In the genomic region with DNA sequence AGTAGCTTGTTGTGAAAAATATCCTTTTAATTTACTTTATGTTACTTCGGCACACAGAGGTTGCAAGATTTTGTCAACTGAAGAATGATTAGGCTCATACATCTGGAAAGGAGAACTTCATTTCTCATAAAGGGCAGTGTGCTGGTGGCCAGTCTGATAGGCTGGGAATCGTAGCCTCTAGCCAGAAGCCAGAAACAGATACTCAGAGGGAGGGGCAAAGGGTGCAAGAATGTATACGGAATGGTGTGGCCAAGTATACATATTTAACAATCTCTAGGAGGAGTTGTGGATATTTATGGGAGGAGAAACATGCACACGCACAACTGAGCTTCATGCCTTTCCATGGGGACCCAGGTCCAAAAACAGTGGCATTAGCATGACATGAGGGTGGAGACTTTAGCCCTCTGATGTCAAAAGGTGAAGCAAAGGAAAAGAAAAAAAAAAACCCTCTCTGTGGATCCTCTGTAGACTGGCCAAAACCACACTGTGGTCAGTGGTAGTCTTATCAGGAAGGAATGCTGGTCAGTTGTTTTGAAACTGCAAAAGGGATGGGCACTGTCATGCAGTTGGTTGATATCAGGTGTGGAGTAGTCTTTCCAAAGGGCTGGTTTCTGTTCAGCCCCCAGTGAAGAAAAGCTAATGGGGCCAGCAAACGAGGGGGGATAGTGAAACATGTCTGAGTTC, we compare ENCODE assay signal across 1 cellular context.
TF ChIP-seq lines count a peak whose summit lies in the region.

No MANE protein-coding gene starts in this region.

TF ChIP-seq in K562, 482 proteins besides CTCF, POLR2A, EP300 and RAD21 (continued from another document and continues in another):
- TF ChIP-seq CLOCK (CRISPR knock-in tag; IDR thresholded peaks at IDR 0.05; ENCODE audit: borderline replicate concordance) (no peak), ZNF75A (CRISPR knock-in tag; IDR thresholded peaks at IDR 0.05) (no peak), POU5F1 (IDR thresholded peaks at IDR 0.05; ENCODE audit: borderline replicate concordance, low read depth, low read length, partially characterized antibody) (no peak), TAL1 (IDR thresholded peaks at IDR 0.05) (peak; percentile 54), HDAC8 (tag; IDR thresholded peaks at IDR 0.05) (no peak), MCM7 (IDR thresholded peaks at IDR 0.05) (no peak), XRCC4 (IDR thresholded peaks at IDR 0.05; ENCODE audit: extremely low read depth, insufficient read depth, insufficient read length) (no peak), PBX2 (CRISPR knock-in tag; IDR thresholded peaks at IDR 0.05; ENCODE audit: low read depth) (no peak), PBX2 (tag; conservative IDR thresholded peaks at IDR 0.05; ENCODE audit: low read depth) (no peak), CBX8 (IDR thresholded peaks at IDR 0.05; ENCODE audit: borderline replicate concordance, extremely low read depth, low read depth, low read length, poor library complexity, severe bottlenecking) (no peak), ZBTB1 (CRISPR knock-in tag; IDR thresholded peaks at IDR 0.05; ENCODE audit: borderline replicate concordance, low read depth) (0 out of 2 replicates have a peak, but pooled peaks have one; percentile 35), SMARCC2 (IDR thresholded peaks at IDR 0.05; ENCODE audit: low read depth) (no peak), HDGF (IDR thresholded peaks at IDR 0.05) (no peak), ZNF384 (IDR thresholded peaks at IDR 0.05; ENCODE audit: low read depth, low read length) (peak; percentile 79), ZBTB11 (CRISPR knock-in tag; IDR thresholded peaks at IDR 0.05) (no peak), RFX5 (IDR thresholded peaks at IDR 0.05; ENCODE audit: low read depth, low read length) (no peak), UBTF (IDR thresholded peaks at IDR 0.05; ENCODE audit: borderline replicate concordance in 1 of 2, low read depth in 2 of 2, low read length in 2 of 2) (no peak), KDM1A (IDR thresholded peaks at IDR 0.05) (no peak), BRCA1 (IDR thresholded peaks at IDR 0.05) (no peak), BRCA1 (CRISPR knock-in tag; IDR thresholded peaks at IDR 0.05) (no peak), ZNF583 (CRISPR knock-in tag; IDR thresholded peaks at IDR 0.05) (no peak), ZNF282 (CRISPR knock-in tag; IDR thresholded peaks at IDR 0.05) (no peak), TCF3 (CRISPR knock-in tag; IDR thresholded peaks at IDR 0.05) (peak; percentile 83), HOXB6 (CRISPR knock-in tag; IDR thresholded peaks at IDR 0.05; ENCODE audit: borderline replicate concordance) (no peak), ETS2 (tag; IDR thresholded peaks at IDR 0.05; ENCODE audit: borderline replicate concordance, poor library complexity, severe bottlenecking) (no peak), PPARD (CRISPR knock-in tag; IDR thresholded peaks at IDR 0.05) (no peak), L3MBTL2 (IDR thresholded peaks at IDR 0.05) (no peak), GTF2E2 (tag; IDR thresholded peaks at IDR 0.05) (no peak; the same call in 1 of the 2 replicates), E2F3 (CRISPR knock-in tag; IDR thresholded peaks at IDR 0.05) (no peak)
- TF ChIP-seq, protein P1, sequence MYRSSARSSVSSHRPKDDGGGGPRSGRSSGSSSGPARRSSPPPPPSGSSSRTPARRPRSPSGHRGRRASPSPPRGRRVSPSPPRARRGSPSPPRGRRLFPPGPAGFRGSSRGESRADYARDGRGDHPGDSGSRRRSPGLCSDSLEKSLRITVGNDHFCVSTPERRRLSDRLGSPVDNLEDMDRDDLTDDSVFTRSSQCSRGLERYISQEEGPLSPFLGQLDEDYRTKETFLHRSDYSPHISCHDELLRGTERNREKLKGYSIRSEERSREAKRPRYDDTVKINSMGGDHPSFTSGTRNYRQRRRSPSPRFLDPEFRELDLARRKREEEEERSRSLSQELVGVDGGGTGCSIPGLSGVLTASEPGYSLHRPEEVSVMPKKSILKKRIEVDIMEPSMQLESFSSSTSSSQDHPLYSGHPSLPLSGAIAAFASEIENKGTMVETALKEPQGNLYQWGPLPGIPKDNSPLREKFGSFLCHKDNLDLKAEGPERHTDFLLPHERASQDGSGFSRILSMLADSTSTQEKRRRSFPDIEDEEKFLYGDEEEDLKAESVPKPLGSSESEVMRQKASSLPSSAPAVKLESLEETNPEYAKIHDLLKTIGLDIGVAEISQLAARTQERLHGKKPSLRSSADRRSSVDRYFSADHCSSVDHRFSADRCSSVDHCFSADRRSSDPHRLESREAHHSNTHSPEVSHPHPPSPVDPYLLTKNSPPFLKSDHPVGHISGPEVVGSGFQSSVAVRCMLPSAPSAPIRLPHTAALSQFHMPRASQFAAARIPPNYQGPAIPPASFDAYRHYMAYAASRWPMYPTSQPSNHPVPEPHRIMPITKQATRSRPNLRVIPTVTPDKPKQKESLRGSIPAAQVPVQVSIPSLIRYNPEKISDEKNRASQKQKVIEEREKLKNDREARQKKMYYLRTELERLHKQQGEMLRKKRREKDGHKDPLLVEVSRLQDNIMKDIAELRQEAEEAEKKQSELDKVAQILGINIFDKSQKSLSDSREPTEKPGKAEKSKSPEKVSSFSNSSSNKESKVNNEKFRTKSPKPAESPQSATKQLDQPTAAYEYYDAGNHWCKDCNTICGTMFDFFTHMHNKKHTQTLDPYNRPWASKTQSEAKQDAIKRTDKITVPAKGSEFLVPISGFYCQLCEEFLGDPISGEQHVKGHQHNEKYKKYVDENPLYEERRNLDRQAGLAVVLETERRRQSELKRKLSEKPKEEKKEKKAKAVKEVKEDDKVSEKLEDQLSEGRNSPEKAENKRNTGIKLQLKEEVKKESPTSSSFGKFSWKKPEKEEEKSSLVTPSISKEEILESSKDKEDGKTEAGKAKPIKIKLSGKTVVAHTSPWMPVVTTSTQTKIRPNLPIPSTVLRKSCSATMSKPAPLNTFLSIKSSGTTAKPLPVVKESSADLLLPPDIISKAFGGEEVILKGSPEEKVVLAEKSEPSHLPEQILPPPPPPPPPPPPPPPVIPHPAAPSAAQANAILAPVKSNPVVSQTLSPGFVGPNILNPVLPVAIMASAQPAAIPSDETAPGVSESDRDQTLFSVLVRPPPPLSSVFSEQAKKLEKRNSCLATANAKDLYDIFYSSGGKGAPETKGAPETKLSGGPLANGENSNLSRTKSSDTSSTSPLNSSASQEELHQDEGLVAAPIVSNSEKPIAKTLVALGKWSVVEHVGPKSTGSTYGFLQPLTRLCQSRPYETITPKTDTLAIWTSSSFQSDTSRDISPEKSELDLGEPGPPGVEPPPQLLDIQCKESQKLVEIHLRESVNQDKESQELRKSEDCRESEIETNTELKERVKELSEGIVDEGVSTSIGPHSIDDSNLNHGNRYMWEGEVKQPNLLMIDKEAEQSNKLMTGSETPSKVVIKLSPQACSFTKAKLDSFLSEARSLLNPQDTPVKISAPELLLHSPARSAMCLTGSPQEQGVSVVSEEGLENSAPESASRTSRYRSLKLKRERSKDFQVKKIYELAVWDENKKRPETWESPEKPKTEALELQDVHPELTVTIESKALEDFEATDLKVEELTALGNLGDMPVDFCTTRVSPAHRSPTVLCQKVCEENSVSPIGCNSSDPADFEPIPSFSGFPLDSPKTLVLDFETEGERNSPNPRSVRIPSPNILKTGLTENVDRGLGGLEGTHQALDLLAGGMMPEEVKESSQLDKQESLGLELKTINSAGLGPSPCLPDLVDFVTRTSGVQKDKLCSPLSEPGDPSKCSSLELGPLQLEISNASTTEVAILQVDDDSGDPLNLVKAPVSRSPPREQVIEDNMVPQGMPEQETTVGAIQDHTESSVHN (IDR thresholded peaks at IDR 0.05; ENCODE audit: borderline replicate concordance in 1 of 2, low read depth in 1 of 2): no peak
- TF ChIP-seq, protein P2, sequence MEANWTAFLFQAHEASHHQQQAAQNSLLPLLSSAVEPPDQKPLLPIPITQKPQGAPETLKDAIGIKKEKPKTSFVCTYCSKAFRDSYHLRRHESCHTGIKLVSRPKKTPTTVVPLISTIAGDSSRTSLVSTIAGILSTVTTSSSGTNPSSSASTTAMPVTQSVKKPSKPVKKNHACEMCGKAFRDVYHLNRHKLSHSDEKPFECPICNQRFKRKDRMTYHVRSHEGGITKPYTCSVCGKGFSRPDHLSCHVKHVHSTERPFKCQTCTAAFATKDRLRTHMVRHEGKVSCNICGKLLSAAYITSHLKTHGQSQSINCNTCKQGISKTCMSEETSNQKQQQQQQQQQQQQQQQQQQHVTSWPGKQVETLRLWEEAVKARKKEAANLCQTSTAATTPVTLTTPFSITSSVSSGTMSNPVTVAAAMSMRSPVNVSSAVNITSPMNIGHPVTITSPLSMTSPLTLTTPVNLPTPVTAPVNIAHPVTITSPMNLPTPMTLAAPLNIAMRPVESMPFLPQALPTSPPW (CRISPR knock-in tag; IDR thresholded peaks at IDR 0.05): peak; percentile 52
- TF ChIP-seq, protein P3, sequence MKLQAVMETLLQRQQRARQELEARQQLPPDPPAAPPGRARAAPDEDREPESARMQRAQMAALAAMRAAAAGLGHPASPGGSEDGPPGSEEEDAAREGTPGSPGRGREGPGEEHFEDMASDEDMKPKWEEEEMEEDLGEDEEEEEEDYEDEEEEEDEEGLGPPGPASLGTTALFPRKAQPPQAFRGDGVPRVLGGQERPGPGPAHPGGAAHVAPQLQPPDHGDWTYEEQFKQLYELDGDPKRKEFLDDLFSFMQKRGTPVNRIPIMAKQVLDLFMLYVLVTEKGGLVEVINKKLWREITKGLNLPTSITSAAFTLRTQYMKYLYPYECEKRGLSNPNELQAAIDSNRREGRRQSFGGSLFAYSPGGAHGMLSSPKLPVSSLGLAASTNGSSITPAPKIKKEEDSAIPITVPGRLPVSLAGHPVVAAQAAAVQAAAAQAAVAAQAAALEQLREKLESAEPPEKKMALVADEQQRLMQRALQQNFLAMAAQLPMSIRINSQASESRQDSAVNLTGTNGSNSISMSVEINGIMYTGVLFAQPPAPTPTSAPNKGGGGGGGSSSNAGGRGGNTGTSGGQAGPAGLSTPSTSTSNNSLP (IDR thresholded peaks at IDR 0.05; ENCODE audit: borderline replicate concordance, low read depth, low read length): no peak
